8 cellular contexts compared by ENCODE assay signal in genomic region chr19:35044317-35045117, GRCh38. TPM values are rescaled to one million over a fixed set of nuclear protein-coding genes. Genes with fewer than 3 reads are reported as not detected.
DNase-seq lines count a peak whose midpoint lies in the region; ATAC-seq, FAIRE-seq and TF ChIP-seq lines count a peak whose summit lies in the region.

No MANE protein-coding gene starts in this region.

- peaks cover 18 to 27% (median 25%) of the 10 kb centered on the region in 3 donors for H3K4me1 ChIP-seq in esophagus squamous epithelium

- TF ChIP-seq POLR2A in esophagus squamous epithelium (IDR thresholded peaks at IDR 0.05) = no peak

- no peaks in the 10 kb centered on the region for H3K9me3 ChIP-seq in esophagus squamous epithelium

- DNase-seq in activated CD4-positive, CD25-positive, alpha-beta regulatory T cell treated with anti-CD3 and anti-CD28 coated beads, Interleukin-2, amount 50 U/mL, for 16 hours (ENCODE audit: low read depth, low spot score) = peak; percentile 50
- DNase-seq in NCI-H460 (ENCODE audit: extremely low read depth, low read depth) (peak; percentile 26), activated T-cell treated with anti-CD3 and anti-CD28 coated beads for 4 hours (peak; percentile 40), esophagus squamous epithelium (lab: John Stamatoyannopoulos, UW) (no peak), nucleus accumbens (lab: John Stamatoyannopoulos, UW) (peak in 48 of 56 donors; percentile 8 to 82 (median 56)), urothelium cell line (ENCODE audit: low spot score) (peak; percentile 79)

- no peak for FAIRE-seq in urothelium cell line (lab: Jason Lieb, UNC)

- no peaks in the 10 kb centered on the region for H3K36me3 ChIP-seq in esophagus squamous epithelium

- intact Hi-C loops in esophagus squamous epithelium (cut with DNase I) = no loop called here

- WGBS in esophagus squamous epithelium, 2 donors = 54 to 55% methylated on average over 9 of the region's 9 CpGs

- H3K4me3 ChIP-seq in esophagus squamous epithelium = no peak overlapping the region

- TF ChIP-seq CTCF in esophagus squamous epithelium (IDR thresholded peaks at IDR 0.05) = peak; percentile 82 to 98 (median 92)

- ATAC-seq in activated CD4-positive, CD25-positive, alpha-beta regulatory T cell treated with anti-CD3 and anti-CD28 coated beads, Interleukin-2, amount 50 U/mL, for 24 hours = no peak
- ATAC-seq in HG03025 (IDR thresholded peaks at IDR 0.05; ENCODE audit: low FRiP score, unreplicated experiment) = no peak

- peaks cover 0 to 45% (median 0%) of the 10 kb centered on the region in 4 donors for H3K27me3 ChIP-seq in esophagus squamous epithelium

- H3K27ac ChIP-seq in esophagus squamous epithelium = no peak overlapping the region

RNA-seq across cellular contexts. Expression of gene HPN, which starts 3.0 kb away (rescaled TPM):
- not detected in 2 replicates for total RNA-seq in NCI-H460 (2014; rRNA removed; shearing (Covaris generic))
- polyA plus RNA-seq in NCI-H460 (2014; cell fraction: nucleus; rRNA removed) = 0.14 TPM in 1 of 2 replicates, not detected in the other
- total RNA-seq in esophagus squamous epithelium = under 1 TPM in 2 of 4 donors, not detected in 2; 0.19 to 0.47 TPM

RNA-seq across cellular contexts. Expression of gene SCN1B, which starts 14.2 kb away (rescaled TPM):
- total RNA-seq in NCI-H460 (2014; rRNA removed; shearing (Covaris generic)) = 0.61 and 0.82 TPM in 2 replicates
- 1.2 and 3.3 TPM in 2 replicates for polyA plus RNA-seq in NCI-H460 (2014; cell fraction: nucleus; rRNA removed)
- 1 to 10 TPM in 2 of 4 donors, under 1 TPM in 1, not detected in 1; 0.26 to 5.9 (median 1.2) TPM for total RNA-seq in esophagus squamous epithelium

RNA-seq across cellular contexts. Expression of gene GRAMD1A, which starts 44.4 kb away (rescaled TPM):
- total RNA-seq in NCI-H460 (2014; rRNA removed; shearing (Covaris generic)) = 28.8 and 34.5 TPM in 2 replicates
- 33.0 and 34.1 TPM in 2 replicates for polyA plus RNA-seq in NCI-H460 (2014; cell fraction: nucleus; rRNA removed)
- total RNA-seq in esophagus squamous epithelium = 10 to 100 TPM in 2 of 4 donors, 1 to 10 TPM in 2; 4.6 to 23.3 (median 8.8) TPM
